Comparison of ENCODE assay signal across 2 cellular contexts in the genomic region with DNA sequence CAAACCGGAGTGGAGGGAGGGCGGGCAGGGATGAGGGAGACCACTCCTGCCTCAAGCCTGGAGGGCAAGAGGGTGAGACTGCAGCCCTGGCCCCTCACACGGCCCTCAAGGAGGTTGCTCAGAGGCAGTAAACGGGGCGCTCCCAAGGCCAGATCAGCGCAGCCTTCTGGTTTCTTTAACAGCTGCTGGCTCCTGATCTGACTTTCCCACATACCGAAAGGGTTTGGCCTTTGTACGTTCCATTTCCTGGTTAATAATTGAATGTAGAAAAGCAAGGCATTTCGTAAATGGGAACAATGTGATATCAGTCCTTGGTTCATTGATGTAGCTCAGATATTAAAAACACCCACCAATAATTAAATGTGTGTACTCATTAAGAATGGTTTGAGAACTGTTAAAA.
A peak's percentile ranks its signal among the peaks of the same experiment; 100 is the strongest.
TF ChIP-seq lines count a peak whose summit lies in the region.

No MANE protein-coding gene starts in this region.

TF ChIP-seq in A549, 52 proteins besides CTCF, POLR2A, EP300 and RAD21 (continued from another document):
- TF ChIP-seq ATOH8 (CRISPR knock-in tag; IDR thresholded peaks at IDR 0.05; ENCODE audit: low read depth) = no peak
- no peak for TF ChIP-seq RFX5 (IDR thresholded peaks at IDR 0.05)
- TF ChIP-seq FOSB (CRISPR knock-in tag; IDR thresholded peaks at IDR 0.05) = no peak
- TF ChIP-seq HOXB13 (CRISPR knock-in tag; IDR thresholded peaks at IDR 0.05; ENCODE audit: low read depth) = no peak
- TF ChIP-seq BHLHE40 (IDR thresholded peaks at IDR 0.05; ENCODE audit: low read depth, low read length) = no peak
- no peak for TF ChIP-seq POLR2AphosphoS2 (conservative IDR thresholded peaks at IDR 0.05; ENCODE audit: low read length)
- no peak for TF ChIP-seq HDAC2 (IDR thresholded peaks at IDR 0.05)
- no peak for TF ChIP-seq CHD2 (IDR thresholded peaks at IDR 0.05; ENCODE audit: low read length, partially characterized antibody)
- no peak for TF ChIP-seq GATA3 (IDR thresholded peaks at IDR 0.05; ENCODE audit: borderline replicate concordance)
- TF ChIP-seq NFE2L2 (conservative IDR thresholded peaks at IDR 0.05; ENCODE audit: low read length) = no peak

TF ChIP-seq in liver, 16 proteins besides CTCF, POLR2A, EP300 and RAD21 (continued from another document):
- TF ChIP-seq REST (IDR thresholded peaks at IDR 0.05) (peak; percentile 81), RXRA (IDR thresholded peaks at IDR 0.05) (peak in 1 of 2 donors; percentile 72), MAX (IDR thresholded peaks at IDR 0.05) (peak; percentile 70), SP1 (IDR thresholded peaks at IDR 0.05) (peak; percentile 85), NR2F2 (IDR thresholded peaks at IDR 0.05) (no peak)
